Comparison of ENCODE assay signal across 8 cellular contexts in genomic region chr9:128094166-128094949, GRCh38. TPM values are rescaled to one million over a fixed set of nuclear protein-coding genes. Genes with fewer than 3 reads are reported as not detected.
DNase-seq lines count a peak whose midpoint lies in the region; ATAC-seq and TF ChIP-seq lines count a peak whose summit lies in the region.

No MANE protein-coding gene starts in this region.

- H3K9me1 ChIP-seq in IMR-90 (ENCODE audit: insufficient read depth, low read length), result peaks cover 13% of the 10 kb centered on the region; the same call in 1 of the 2 replicates

- peak overlapping the region; percentile 36 for H2AFZ ChIP-seq in IMR-90 (replicated peaks; ENCODE audit: low read length, poor library complexity)

- H3K9me3 ChIP-seq in Caco-2 (no peaks in the 10 kb centered on the region), IMR-90 (ENCODE audit: control insufficient read depth, insufficient read depth, low read length) (no peaks in the 10 kb centered on the region), Peyer's patch (no peaks in the 10 kb centered on the region)

- H4K20me1 ChIP-seq in IMR-90 (ENCODE audit: insufficient read depth, low read length), result peaks cover 20% of the 10 kb centered on the region

- H3K4me3 ChIP-seq in Caco-2 (ENCODE audit: low read depth, low read length) (no peak overlapping the region), IMR-90 (ENCODE audit: insufficient read depth, low read depth, low read length) (peak overlapping the region; percentile 29; the same call in 1 of the 2 replicates), Peyer's patch (no peak overlapping the region)

- peak overlapping the region; percentile 93 for H2AK5ac ChIP-seq in IMR-90 (ENCODE audit: low read depth, low read length)

- peaks cover 33 to 84% of the 10 kb centered on the region in 2 experiments for H3K79me1 ChIP-seq in IMR-90 (ENCODE audit: low read depth in 1 of 2, low read length in 2 of 2)

- peak overlapping the region; percentile 28 for H3K14ac ChIP-seq in IMR-90 (replicated peaks; ENCODE audit: low read depth, low read length)

- H3K9ac ChIP-seq in IMR-90 (ENCODE audit: low read depth, low read length), result no peak overlapping the region; the same call in 1 of the 2 replicates

- ATAC-seq in GM21528 (IDR thresholded peaks at IDR 0.05; ENCODE audit: low FRiP score, unreplicated experiment) (peak; percentile 83), IMR-90 (ENCODE audit: low read depth) (peak; percentile 71)
- peak; percentile 77 to 79 for ATAC-seq in natural killer cell treated with Interleukin-12 subunit alpha and Interleukin-12 subunit beta and Interleukin-15 and Interleukin-18, amount 100 ng/mL, for 72 hours
- peak; percentile 97 to 98 for ATAC-seq in stimulated activated naive B cell treated with anti-CD40 and anti-IgM and Interleukin-4, amounts not matched to agents 10 μg/mL and 1 μg/mL and 100 μg/mL, for 72 hours (replicated peaks)

- intact Hi-C loops in Caco-2 (cut with micrococcal nuclease; ENCODE audit: unreplicated experiment), result no loop called here
- intact Hi-C loops in IMR-90 (cut with micrococcal nuclease), result no loop called here

- no TSS peak for BruUV-seq in Caco-2 (replicated peaks; lab: Mats Ljungman, UMichigan)
- no TSS peak for BruUV-seq in IMR-90 (replicated peaks; lab: Mats Ljungman, UMichigan)

- H2BK20ac ChIP-seq in IMR-90 (ENCODE audit: low read depth, low read length), result peak overlapping the region; percentile 69; the same call in 1 of the 2 replicates

- H3K4ac ChIP-seq in IMR-90 (ENCODE audit: low read depth, low read length), result peak overlapping the region; percentile 70

- TF ChIP-seq POLR2A in IMR-90 (IDR thresholded peaks at IDR 0.05; ENCODE audit: low read depth, low read length) (peak; percentile 37; the same call in 1 of the 2 replicates), Peyer's patch (IDR thresholded peaks at IDR 0.05) (peak in 1 of 2 donors; percentile 59)

- H3K27me3 Mint-ChIP-seq in Caco-2 (ENCODE audit: insufficient read depth, unreplicated experiment), result no peaks in the 10 kb centered on the region
- no peaks in the 10 kb centered on the region for H3K27me3 Mint-ChIP-seq in natural killer cell treated with Interleukin-12 subunit alpha and Interleukin-12 subunit beta and Interleukin-15 and Interleukin-18, amount 100 ng/mL, for 72 hours
- H3K27me3 Mint-ChIP-seq in stimulated activated naive B cell treated with anti-CD40 and anti-IgM and Interleukin-4, amounts not matched to agents 10 μg/mL and 1 μg/mL and 100 μg/mL, for 72 hours, result no peaks in the 10 kb centered on the region

- H3K4me2 ChIP-seq in IMR-90 (ENCODE audit: low read depth, low read length), result peak overlapping the region; percentile 89

- peak overlapping the region; percentile 68 for H2BK5ac ChIP-seq in IMR-90 (ENCODE audit: low read depth, low read length, poor library complexity, severe bottlenecking)

- DNase-seq in Caco-2 (peak; percentile 72 to 81), IMR-90 (peak; percentile 97), Peyer's patch (peak; percentile 80 to 93 (median 84)), activated T-helper 1 cell treated with Interleukin-2 at 50 U/mL for 16 hours (ENCODE audit: low read depth) (peak; percentile 43), fibroblast of gingiva (ENCODE audit: low read depth) (peak; percentile 98)
- DNase-seq in natural killer cell treated with Interleukin-12 subunit alpha and Interleukin-12 subunit beta and Interleukin-15 and Interleukin-18, amount 100 ng/mL, for 72 hours (ENCODE audit: low spot score), result no peak
- peak; percentile 82 for DNase-seq in stimulated activated naive B cell treated with anti-CD40 and anti-IgM and Interleukin-4, amounts not matched to agents 10 μg/mL and 1 μg/mL and 100 μg/mL, for 72 hours

- H3K9me3 Mint-ChIP-seq in Caco-2 (ENCODE audit: unreplicated experiment), result no peaks in the 10 kb centered on the region
- no peaks in the 10 kb centered on the region for H3K9me3 Mint-ChIP-seq in natural killer cell treated with Interleukin-12 subunit alpha and Interleukin-12 subunit beta and Interleukin-15 and Interleukin-18, amount 100 ng/mL, for 72 hours
- no peaks in the 10 kb centered on the region for H3K9me3 Mint-ChIP-seq in stimulated activated naive B cell treated with anti-CD40 and anti-IgM and Interleukin-4, amounts not matched to agents 10 μg/mL and 1 μg/mL and 100 μg/mL, for 72 hours

- no peak overlapping the region for H3K4me3 Mint-ChIP-seq in Caco-2 (ENCODE audit: unreplicated experiment)
- H3K4me3 Mint-ChIP-seq in natural killer cell treated with Interleukin-12 subunit alpha and Interleukin-12 subunit beta and Interleukin-15 and Interleukin-18, amount 100 ng/mL, for 72 hours, result no peak overlapping the region
- peak overlapping the region; percentile 68 to 75 for H3K4me3 Mint-ChIP-seq in stimulated activated naive B cell treated with anti-CD40 and anti-IgM and Interleukin-4, amounts not matched to agents 10 μg/mL and 1 μg/mL and 100 μg/mL, for 72 hours

- H4K5ac ChIP-seq in IMR-90 (ENCODE audit: low read depth, low read length), result no peak overlapping the region; the same call in 1 of the 2 replicates

- H3K23ac ChIP-seq in IMR-90 (ENCODE audit: low read depth, low read length), result no peak overlapping the region

- H3K18ac ChIP-seq in IMR-90 (ENCODE audit: low read depth, low read length), result peak overlapping the region; percentile 5; the same call in 1 of the 2 replicates

- 46% methylated on average over 3 of the region's 8 CpGs; no CpG with 5 or more reads in 1 of the 2 experiments for WGBS in IMR-90 (ENCODE audit: extremely low coverage in 2 of 2, insufficient read length in 1 of 2), 2 experiments

- H2BK15ac ChIP-seq in IMR-90 (ENCODE audit: low read depth, low read length), result peak overlapping the region; percentile 29; the same call in 2 of the 3 replicates

- peak overlapping the region; percentile 49; the same call in 1 of the 2 replicates for H3K27ac ChIP-seq in IMR-90 (ENCODE audit: insufficient read depth, low read length)
- H3K27ac ChIP-seq in Peyer's patch, result peak overlapping the region; percentile 59 to 89 (median 73)

- TF ChIP-seq CTCF in Caco-2 (IDR thresholded peaks at IDR 0.05; ENCODE audit: insufficient read depth in 1 of 2, low read depth in 1 of 2, low read length in 1 of 2, severe bottlenecking in 1 of 2, unreplicated experiment in 1 of 2) (no peak), IMR-90 (conservative IDR thresholded peaks at IDR 0.05; ENCODE audit: low read depth, low read length) (no peak), Peyer's patch (IDR thresholded peaks at IDR 0.05) (no peak)

- H2BK120ac ChIP-seq in IMR-90 (ENCODE audit: low read depth, low read length), result peak overlapping the region; percentile 73

- H3K27me3 ChIP-seq in Caco-2 (replicated peaks; ENCODE audit: control insufficient read depth, insufficient read depth, low read length), result no peaks in the 10 kb centered on the region
- H3K27me3 ChIP-seq in IMR-90 (ENCODE audit: control insufficient read depth, insufficient read depth, low read length), result no peaks in the 10 kb centered on the region
- no peaks in the 10 kb centered on the region for H3K27me3 ChIP-seq in Peyer's patch

- H3K36me3 ChIP-seq in Caco-2 (ENCODE audit: control insufficient read depth, insufficient read depth, low read length) (no peaks in the 10 kb centered on the region), IMR-90 (ENCODE audit: control insufficient read depth, insufficient read depth, low read length) (no peaks in the 10 kb centered on the region), Peyer's patch (no peaks in the 10 kb centered on the region)

- H3K36me3 Mint-ChIP-seq in Caco-2 (ENCODE audit: insufficient read depth, unreplicated experiment), result peaks cover 15% of the 10 kb centered on the region
- H3K36me3 Mint-ChIP-seq in natural killer cell treated with Interleukin-12 subunit alpha and Interleukin-12 subunit beta and Interleukin-15 and Interleukin-18, amount 100 ng/mL, for 72 hours, result no peaks in the 10 kb centered on the region
- H3K36me3 Mint-ChIP-seq in stimulated activated naive B cell treated with anti-CD40 and anti-IgM and Interleukin-4, amounts not matched to agents 10 μg/mL and 1 μg/mL and 100 μg/mL, for 72 hours, result peaks cover 32 to 42% of the 10 kb centered on the region in 2 donors

- no peak overlapping the region for H3K56ac ChIP-seq in IMR-90 (ENCODE audit: extremely low read depth, insufficient read depth, low read length)

- H4K8ac ChIP-seq in IMR-90 (ENCODE audit: low read depth in 2 of 2, low read length in 2 of 2), result peak overlapping the region in 1 of 2 experiments; percentile 65; a peak in 1 of 4 replicates

- CTCF ChIA-PET in Caco-2 (lab: Charles Lee), result interaction anchor here (0.6 to 1.0 kb wide), 2 partner anchors 27 to 314 kb away, joined by 3 to 4 read pairs; partner anchors contain the start of gene NAIF1
- CTCF ChIA-PET in IMR-90 (lab: Yijun Ruan, JAX), result interaction anchor here (0.5 kb wide), 1 partner anchor 162 kb away, joined by 4 read pairs; no protein-coding TSS in a partner anchor

- peaks cover 16% of the 10 kb centered on the region for H3K4me1 Mint-ChIP-seq in Caco-2 (ENCODE audit: low read depth, unreplicated experiment)
- H3K4me1 Mint-ChIP-seq in natural killer cell treated with Interleukin-12 subunit alpha and Interleukin-12 subunit beta and Interleukin-15 and Interleukin-18, amount 100 ng/mL, for 72 hours (ENCODE audit: low read depth in 2 of 2), result peaks cover 34 to 43% of the 10 kb centered on the region in 2 donors
- H3K4me1 Mint-ChIP-seq in stimulated activated naive B cell treated with anti-CD40 and anti-IgM and Interleukin-4, amounts not matched to agents 10 μg/mL and 1 μg/mL and 100 μg/mL, for 72 hours, result peaks cover 46 to 77% of the 10 kb centered on the region in 2 donors

- no peak overlapping the region for H2AK9ac ChIP-seq in IMR-90 (replicated peaks; ENCODE audit: low read depth, low read length, poor library complexity)

- in situ Hi-C loops in IMR-90 (cut with MboI; ENCODE audit: low sequenced_read_pairs), result no loop called here

- H3K27ac Mint-ChIP-seq in Caco-2 (ENCODE audit: unreplicated experiment), result peak overlapping the region; percentile 96
- H3K27ac Mint-ChIP-seq in natural killer cell treated with Interleukin-12 subunit alpha and Interleukin-12 subunit beta and Interleukin-15 and Interleukin-18, amount 100 ng/mL, for 72 hours, result peak overlapping the region; percentile 68 to 86
- peak overlapping the region; percentile 97 for H3K27ac Mint-ChIP-seq in stimulated activated naive B cell treated with anti-CD40 and anti-IgM and Interleukin-4, amounts not matched to agents 10 μg/mL and 1 μg/mL and 100 μg/mL, for 72 hours

- no peak for TF ChIP-seq RAD21 in IMR-90 (IDR thresholded peaks at IDR 0.05; ENCODE audit: low read length)

- peaks cover 24% of the 10 kb centered on the region for H3K4me1 ChIP-seq in Caco-2
- peaks cover 39% of the 10 kb centered on the region for H3K4me1 ChIP-seq in IMR-90 (ENCODE audit: control insufficient read depth, insufficient read depth, low read length)
- peaks cover 0 to 58% (median 10%) of the 10 kb centered on the region in 4 donors for H3K4me1 ChIP-seq in Peyer's patch

- POLR2A ChIA-PET in Caco-2 (lab: Charles Lee), result interaction anchor here (0.9 kb wide), 1 partner anchor 11 kb away, joined by 3 read pairs; no protein-coding TSS in a partner anchor
- POLR2A ChIA-PET in IMR-90 (lab: Charles Lee; ENCODE audit: unreplicated experiment), result interaction anchor here (0.9 kb wide), 1 partner anchor 27 kb away, joined by 3 read pairs; the partner anchor contains the start of gene NAIF1

- dilution Hi-C loops in IMR-90 (cut with HindIII; ENCODE audit: low sequenced_read_pairs, unreplicated experiment), result no loop called here

- H4K91ac ChIP-seq in IMR-90 (ENCODE audit: insufficient read depth, low read depth, low read length), result peak overlapping the region; percentile 59

RNA-seq across cellular contexts. Expression of gene SLC25A25, which starts 26.3 kb away (rescaled TPM):
- total RNA-seq in Caco-2 (2022) (16.5 and 18.5 TPM in 2 replicates), IMR-90 (2012; rRNA removed) (17.9 and 20.3 TPM in 2 replicates), Peyer's patch (10 to 100 TPM; 18.2 to 44.1 (median 28.2) TPM)
- polyA plus RNA-seq in IMR-90 (2012; rRNA removed), result 14.0 and 19.1 TPM in 2 replicates
- 11.0 and 16.7 TPM in 2 replicates for polyA plus RNA-seq in IMR-90 (2012; cell fraction: cytosol; rRNA removed)
- 61.0 and 98.5 TPM in 2 replicates for polyA plus RNA-seq in IMR-90 (2012; cell fraction: nucleus; rRNA removed; ENCODE audit: low replicate concordance)
- total RNA-seq in natural killer cell treated with Interleukin-12 subunit alpha and Interleukin-12 subunit beta and Interleukin-15 and Interleukin-18, amount 100 ng/mL, for 72 hours, result 10 to 100 TPM; 15.0 to 23.2 TPM

RNA-seq across cellular contexts. Expression of gene NAIF1, which starts 27.2 kb away (rescaled TPM):
- total RNA-seq in Caco-2 (2022) (8.5 and 8.6 TPM in 2 replicates), IMR-90 (2012; rRNA removed) (8.3 and 9.7 TPM in 2 replicates), Peyer's patch (10 to 100 TPM in 2 of 4 donors, 1 to 10 TPM in 2; 7.4 to 26.1 (median 11.8) TPM)
- 10.1 and 10.4 TPM in 2 replicates for polyA plus RNA-seq in IMR-90 (2012; rRNA removed)
- 7.8 and 9.2 TPM in 2 replicates for polyA plus RNA-seq in IMR-90 (2012; cell fraction: cytosol; rRNA removed)
- polyA plus RNA-seq in IMR-90 (2012; cell fraction: nucleus; rRNA removed; ENCODE audit: low replicate concordance), result 3.5 and 5.6 TPM in 2 replicates
- 10 to 100 TPM; 15.7 to 16.4 TPM for total RNA-seq in natural killer cell treated with Interleukin-12 subunit alpha and Interleukin-12 subunit beta and Interleukin-15 and Interleukin-18, amount 100 ng/mL, for 72 hours

RNA-seq across cellular contexts. Expression of gene PTGES2, which starts 33.2 kb away (rescaled TPM):
- total RNA-seq in Caco-2 (2022) (114 and 123 TPM in 2 replicates), IMR-90 (2012; rRNA removed) (90.3 and 107 TPM in 2 replicates), Peyer's patch (100 to 1,000 TPM; 123 to 193 (median 168) TPM)
- polyA plus RNA-seq in IMR-90 (2012; rRNA removed), result 99.2 and 100 TPM in 2 replicates
- 69.7 and 115 TPM in 2 replicates for polyA plus RNA-seq in IMR-90 (2012; cell fraction: cytosol; rRNA removed)
- polyA plus RNA-seq in IMR-90 (2012; cell fraction: nucleus; rRNA removed; ENCODE audit: low replicate concordance), result 116 and 217 TPM in 2 replicates
- total RNA-seq in natural killer cell treated with Interleukin-12 subunit alpha and Interleukin-12 subunit beta and Interleukin-15 and Interleukin-18, amount 100 ng/mL, for 72 hours, result 100 to 1,000 TPM in 1 of 2 donors, 10 to 100 TPM in 1; 56.8 to 110 TPM

RNA-seq across cellular contexts. Expression of gene LCN2, which starts 54.9 kb away (rescaled TPM):
- total RNA-seq in Caco-2 (2022) (not detected in 2 replicates), IMR-90 (2012; rRNA removed) (not detected in 2 replicates), Peyer's patch (100 to 1,000 TPM in 1 of 4 donors, 10 to 100 TPM in 2, 1 to 10 TPM in 1; 1.9 to 191 (median 37.1) TPM)
- not detected in 2 replicates for polyA plus RNA-seq in IMR-90 (2012; rRNA removed)
- not detected in 2 replicates for polyA plus RNA-seq in IMR-90 (2012; cell fraction: cytosol; rRNA removed)
- polyA plus RNA-seq in IMR-90 (2012; cell fraction: nucleus; rRNA removed; ENCODE audit: low replicate concordance), result not detected in 2 replicates
- total RNA-seq in natural killer cell treated with Interleukin-12 subunit alpha and Interleukin-12 subunit beta and Interleukin-15 and Interleukin-18, amount 100 ng/mL, for 72 hours, result not detected

Comparison
In these comparisons a context has a peak if more than half of its experiments do, and no peak if none do; other contexts are left out.
1. H3K4me3 Mint-ChIP-seq: peak in stimulated activated naive B cell treated with anti-CD40 and anti-IgM and Interleukin-4, amounts not matched to agents 10 μg/mL and 1 μg/mL and 100 μg/mL, for 72 hours (2 of 2); none in Caco-2 (single experiment) and natural killer cell treated with Interleukin-12 subunit alpha and Interleukin-12 subunit beta and Interleukin-15 and Interleukin-18, amount 100 ng/mL, for 72 hours (single experiment).
2. Peak in every context shown above with its lines, with median percentiles within 50 percentile points of each other: H3K27ac Mint-ChIP-seq and ATAC-seq.